Comparison of ENCODE assay signal across 17 cellular contexts in the genomic region with DNA sequence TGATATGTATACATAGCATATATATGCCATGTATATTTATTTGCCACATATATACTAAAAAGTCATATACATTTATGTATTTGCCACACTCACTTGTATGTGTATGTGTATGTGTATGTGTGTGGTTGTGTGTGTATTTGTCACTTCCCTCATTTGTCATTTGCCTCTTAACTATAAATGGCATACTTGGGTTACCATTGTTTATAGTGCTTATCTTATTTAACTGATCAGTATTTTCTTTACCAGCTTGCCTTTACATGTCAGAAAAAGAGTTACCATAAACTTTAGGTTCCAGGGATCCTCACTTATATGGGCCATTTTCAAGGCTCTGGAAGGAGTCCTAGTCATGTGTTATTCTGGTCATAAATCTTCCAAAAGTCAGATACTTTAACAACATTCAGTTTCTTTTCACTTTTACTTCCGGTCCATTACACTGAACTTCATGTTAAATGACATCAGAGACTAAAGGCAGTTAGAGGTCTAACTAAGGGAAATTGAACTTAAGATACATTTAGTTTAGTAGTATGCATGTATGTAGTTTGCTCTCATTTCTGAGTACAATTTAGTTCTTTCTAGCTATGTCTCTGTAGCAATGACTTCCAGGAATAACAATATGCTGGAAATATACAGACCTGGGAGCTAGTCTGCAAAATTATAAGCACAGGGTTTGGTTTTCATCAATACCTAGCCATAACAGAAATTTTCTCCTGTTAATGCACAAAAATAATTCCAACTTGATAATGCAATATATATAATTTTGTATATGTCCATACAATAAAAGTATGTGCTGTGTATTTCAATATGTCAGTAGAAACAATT. TPM values are rescaled to one million over a fixed set of nuclear protein-coding genes. Genes with fewer than 3 reads are reported as not detected.
DNase-seq lines count a peak whose midpoint lies in the region; ATAC-seq and TF ChIP-seq lines count a peak whose summit lies in the region.
"Had no signal": no experiment of that assay in that cellular context is flagged by ENCODE, and none has a peak within 500 bp of the region (broad histone marks: within the 10 kb centered on the region; RNA-seq: fewer than 3 reads in every experiment).

No MANE protein-coding gene starts in this region.

- peak; percentile 47 for ATAC-seq in activated CD4-positive, alpha-beta T cell treated with anti-CD3 and anti-CD28 coated beads for 36 hours
- no peak for ATAC-seq in psoas muscle
- ATAC-seq: PC-3 had no signal

- intact Hi-C loops in activated CD4-positive, alpha-beta T cell treated with anti-CD3 and anti-CD28 coated beads for 36 hours (cut with DNase I, micrococcal nuclease), result no loop called here
- intact Hi-C loops in testis (cut with DNase I; ENCODE audit: low total_unique reads) (no loop called here), psoas muscle (cut with DNase I) (no loop called here)

- no peaks in the 10 kb centered on the region for H3K27me3 Mint-ChIP-seq in activated CD4-positive, alpha-beta T cell treated with anti-CD3 and anti-CD28 coated beads for 36 hours
- H3K27me3 Mint-ChIP-seq in activated naive CD8-positive, alpha-beta T cell, result no peaks in the 10 kb centered on the region

- no peak overlapping the region for H3K4me3 Mint-ChIP-seq in activated CD4-positive, alpha-beta T cell treated with anti-CD3 and anti-CD28 coated beads for 36 hours
- peak overlapping the region; percentile 28 for H3K4me3 Mint-ChIP-seq in activated naive CD8-positive, alpha-beta T cell
- H3K4me3 Mint-ChIP-seq: CD8-positive, alpha-beta memory T cell had no signal

- no peak for TF ChIP-seq CTCF in osteoblast (IDR thresholded peaks at IDR 0.05; ENCODE audit: extremely low read depth, low read depth, low read length)
- no peak for TF ChIP-seq CTCF in testis (IDR thresholded peaks at IDR 0.05)
- no peak for TF ChIP-seq CTCF in psoas muscle (IDR thresholded peaks at IDR 0.05)

- TF ChIP-seq POLR2A in testis (IDR thresholded peaks at IDR 0.05), result no peak

- no peaks in the 10 kb centered on the region for H3K79me2 ChIP-seq in osteoblast (ENCODE audit: insufficient read depth, low read length)

- H3K36me3 Mint-ChIP-seq in activated CD4-positive, alpha-beta T cell treated with anti-CD3 and anti-CD28 coated beads for 36 hours (ENCODE audit: low read depth), result no peaks in the 10 kb centered on the region
- H3K36me3 Mint-ChIP-seq in activated naive CD8-positive, alpha-beta T cell, result no peaks in the 10 kb centered on the region

- no peak overlapping the region for H3K4me3 ChIP-seq in osteoblast (ENCODE audit: insufficient read depth, low read length)
- no peak overlapping the region for H3K4me3 ChIP-seq in testis
- no peak overlapping the region for H3K4me3 ChIP-seq in psoas muscle
- H3K4me3 ChIP-seq: right atrium auricular region, transverse colon had no signal

- H3K4me2 ChIP-seq in osteoblast (ENCODE audit: insufficient read depth, low read length), result no peak overlapping the region

- no peaks in the 10 kb centered on the region for H3K36me3 ChIP-seq in osteoblast (ENCODE audit: insufficient read depth, low read length)
- no peaks in the 10 kb centered on the region for H3K36me3 ChIP-seq in testis (ENCODE audit: low read depth, missing control alignments)
- no peaks in the 10 kb centered on the region for H3K36me3 ChIP-seq in psoas muscle (ENCODE audit: insufficient read depth in 1 of 2, low read depth in 1 of 2)
- H3K36me3 ChIP-seq: right atrium auricular region, transverse colon had no signal

- H2AFZ ChIP-seq in osteoblast (ENCODE audit: low read length), result peak overlapping the region; percentile 17

- 67 to 73% methylated on average over 1 of the region's 1 CpG for WGBS in testis, 2 donors
- WGBS in psoas muscle, 3 donors, result 24 to 63% (median 27%) methylated on average over 1 of the region's 1 CpG

- no peaks in the 10 kb centered on the region for H3K9me3 ChIP-seq in osteoblast (ENCODE audit: low read depth, low read length)
- H3K9me3 ChIP-seq in testis, result no peaks in the 10 kb centered on the region
- no peaks in the 10 kb centered on the region for H3K9me3 ChIP-seq in psoas muscle
- H3K9me3 ChIP-seq: right atrium auricular region, transverse colon had no signal

- H3K9me3 Mint-ChIP-seq in activated CD4-positive, alpha-beta T cell treated with anti-CD3 and anti-CD28 coated beads for 36 hours (ENCODE audit: low read depth), result no peaks in the 10 kb centered on the region
- H3K9me3 Mint-ChIP-seq in activated naive CD8-positive, alpha-beta T cell (ENCODE audit: low read depth), result no peaks in the 10 kb centered on the region
- H3K9me3 Mint-ChIP-seq: CD8-positive, alpha-beta memory T cell had no signal

- peak overlapping the region; percentile 14 for H3K27ac Mint-ChIP-seq in activated CD4-positive, alpha-beta T cell treated with anti-CD3 and anti-CD28 coated beads for 36 hours
- H3K27ac Mint-ChIP-seq in activated naive CD8-positive, alpha-beta T cell, result peak overlapping the region; percentile 13

- no peaks in the 10 kb centered on the region for H4K20me1 ChIP-seq in osteoblast (ENCODE audit: insufficient read depth, low read length)

- H3K27ac ChIP-seq in osteoblast (ENCODE audit: low read depth, low read length) (no peak overlapping the region), testis (no peak overlapping the region), psoas muscle (no peak overlapping the region)
- H3K27ac ChIP-seq: right atrium auricular region, transverse colon, VCaP had no signal

- no peaks in the 10 kb centered on the region for H3K27me3 ChIP-seq in osteoblast (ENCODE audit: insufficient read depth, low read length)
- no peaks in the 10 kb centered on the region for H3K27me3 ChIP-seq in testis
- no peaks in the 10 kb centered on the region for H3K27me3 ChIP-seq in psoas muscle (ENCODE audit: insufficient read depth in 3 of 3, low read length in 2 of 3)
- H3K27me3 ChIP-seq: right atrium auricular region, transverse colon had no signal

- H3K4me1 Mint-ChIP-seq in activated CD4-positive, alpha-beta T cell treated with anti-CD3 and anti-CD28 coated beads for 36 hours, result peaks cover 20% of the 10 kb centered on the region
- H3K4me1 Mint-ChIP-seq in activated naive CD8-positive, alpha-beta T cell (ENCODE audit: low read depth), result peaks cover 28% of the 10 kb centered on the region

- H3K4me1 ChIP-seq in osteoblast (ENCODE audit: insufficient read depth, low read length), result peaks cover 17% of the 10 kb centered on the region
- H3K4me1 ChIP-seq in testis, result no peaks in the 10 kb centered on the region
- H3K4me1 ChIP-seq in psoas muscle, result no peaks in the 10 kb centered on the region

- CTCF ChIA-PET in activated CD4-positive, alpha-beta T cell treated with anti-CD3 and anti-CD28 coated beads for 36 hours (lab: Charles Lee), result interaction anchor here (0.6 kb wide), 1 partner anchor 504 kb away, joined by 3 read pairs; no protein-coding TSS in a partner anchor
- CTCF ChIA-PET in HEK293T (lab: Yijun Ruan, JAX), result interaction anchor here (0.9 kb wide), 1 partner anchor 30 kb away, joined by 3 read pairs; no protein-coding TSS in a partner anchor

- no peak for DNase-seq in activated CD4-positive, alpha-beta T cell treated with anti-CD3 and anti-CD28 coated beads for 36 hours
- DNase-seq in activated CD4-positive, alpha-beta T cell treated with anti-CD3 and anti-CD28 coated beads for 1 hour, result no peak
- DNase-seq in HEK293T (ENCODE audit: extremely low spot score) (no peak), osteoblast (ENCODE audit: insufficient read length, low spot score, missing footprints) (no peak), testis (no peak), midbrain (lab: John Stamatoyannopoulos, UW) (no peak), psoas muscle (no peak)
- DNase-seq: aorta; NCI-H1436 treated with DMSO at 0.1 percent for 48 hours; NCI-H510A; PC-3; stimulated activated CD4-positive, alpha-beta T cell treated with anti-CD3 and anti-CD28 coated beads, Interleukin-2, amount 100 ng/mL, for 24 hours; transverse colon had no signal

- POLR2A ChIA-PET in activated CD4-positive, alpha-beta T cell treated with anti-CD3 and anti-CD28 coated beads for 36 hours (lab: Charles Lee), result no interaction called here
- POLR2A ChIA-PET in HEK293T (lab: Yijun Ruan, JAX), result no interaction called here

TF ChIP-seq in HEK293T, 16 proteins besides CTCF, POLR2A, EP300 and RAD21:
- TF ChIP-seq, protein P1, sequence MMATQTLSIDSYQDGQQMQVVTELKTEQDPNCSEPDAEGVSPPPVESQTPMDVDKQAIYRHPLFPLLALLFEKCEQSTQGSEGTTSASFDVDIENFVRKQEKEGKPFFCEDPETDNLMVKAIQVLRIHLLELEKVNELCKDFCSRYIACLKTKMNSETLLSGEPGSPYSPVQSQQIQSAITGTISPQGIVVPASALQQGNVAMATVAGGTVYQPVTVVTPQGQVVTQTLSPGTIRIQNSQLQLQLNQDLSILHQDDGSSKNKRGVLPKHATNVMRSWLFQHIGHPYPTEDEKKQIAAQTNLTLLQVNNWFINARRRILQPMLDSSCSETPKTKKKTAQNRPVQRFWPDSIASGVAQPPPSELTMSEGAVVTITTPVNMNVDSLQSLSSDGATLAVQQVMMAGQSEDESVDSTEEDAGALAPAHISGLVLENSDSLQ (IDR thresholded peaks at IDR 0.05), result peak; percentile 92
- TF ChIP-seq FOXA1 (IDR thresholded peaks at IDR 0.05), result no peak
- TF ChIP-seq NFRKB (IDR thresholded peaks at IDR 0.05), result no peak
- TF ChIP-seq SUZ12 (IDR thresholded peaks at IDR 0.05), result no peak
- TF ChIP-seq SP1 (IDR thresholded peaks at IDR 0.05), result no peak
- TF ChIP-seq TARDBP (IDR thresholded peaks at IDR 0.05), result no peak
- no peak; the same call in 1 of the 2 replicates for TF ChIP-seq CTBP1 (IDR thresholded peaks at IDR 0.05; ENCODE audit: borderline replicate concordance)
TF ChIP-seq in HEK293T: peak in this region for 1.

RNA-seq across cellular contexts. Expression of gene HIVEP1, which starts 33.7 kb away (rescaled TPM):
- 10 to 100 TPM; 45.9 to 71.6 TPM for total RNA-seq in activated CD4-positive, alpha-beta T cell treated with anti-CD3 and anti-CD28 coated beads for 36 hours
- total RNA-seq in osteoblast, result 18.8 and 21.2 TPM in 2 replicates
- 10 to 100 TPM; 44.1 to 53.3 TPM for total RNA-seq in testis
- 15.5 TPM for polyA plus RNA-seq in testis (ENCODE audit: insufficient read depth, low read depth, low replicate concordance)
- 10 to 100 TPM in 2 of 4 donors, 1 to 10 TPM in 2; 6.7 to 13.1 (median 9.0) TPM for total RNA-seq in psoas muscle
- 1 to 10 TPM; 4.0 to 6.3 (median 4.7) TPM for polyA plus RNA-seq in psoas muscle
